Comparison of ENCODE assay signal across 27 cellular contexts in the genomic region with DNA sequence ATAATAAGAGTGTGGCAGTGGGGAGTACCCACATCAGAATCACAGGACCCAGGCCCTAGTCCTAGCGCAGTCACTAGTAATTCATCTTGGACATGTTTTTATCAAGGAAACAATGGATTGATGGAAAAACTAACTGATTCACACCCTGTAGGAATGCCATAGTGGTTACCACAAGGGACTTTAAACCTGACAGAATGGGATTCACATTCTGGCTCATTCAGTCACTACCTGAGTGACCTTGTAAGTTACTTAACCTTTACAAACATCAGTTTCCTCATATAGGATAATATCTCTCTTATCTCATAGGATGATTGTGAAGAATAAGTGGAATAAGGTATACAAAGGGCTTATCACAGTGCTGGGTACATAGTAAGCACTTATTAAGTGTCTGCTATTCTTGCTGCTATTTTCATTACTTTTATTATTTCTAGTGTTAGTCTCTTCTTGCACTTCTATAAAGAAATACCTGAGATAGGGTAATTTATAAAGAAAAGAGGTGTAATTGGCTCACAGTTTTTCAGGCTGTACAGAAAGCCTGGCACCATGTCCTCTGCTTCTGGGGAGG.
"Had no signal": no experiment of that assay in that cellular context is flagged by ENCODE, and none has a peak within 500 bp of the region (broad histone marks: within the 10 kb centered on the region; RNA-seq: fewer than 3 reads in every experiment).

No MANE protein-coding gene starts in this region.

- H3K4me1 ChIP-seq: suprapubic skin, testis, thyroid gland, tibial nerve, upper lobe of right lung, uterus, vagina had no signal

- ATAC-seq: stimulated activated effector memory CD8-positive, alpha-beta T cell treated with anti-CD3 and anti-CD28 coated beads, Interleukin-12 subunit alpha, Interleukin-12 subunit beta, amount 100 ng/mL, for 72 hours; stimulated activated memory B cell treated with anti-CD40 and anti-IgM and Interleukin-4, amounts not matched to agents 10 μg/mL and 1 μg/mL and 100 μg/mL, for 72 hours; stimulated activated naive B cell treated with anti-CD40 and anti-IgM and Interleukin-4, amounts not matched to agents 10 μg/mL and 1 μg/mL and 100 μg/mL, for 72 hours; stimulated activated naive CD8-positive, alpha-beta T cell treated with anti-CD3 and anti-CD28 coated beads, Interleukin-15, amount 100 ng/mL, for 72 hours; stimulated activated naive CD8-positive, alpha-beta T cell treated with anti-CD3 and anti-CD28 coated beads, Interleukin-15, Interleukin-2, amounts not matched to agents 100 U/mL and 50 U/mL, for 24 hours; upper lobe of right lung had no signal

- FAIRE-seq: urothelium cell line had no signal

- H3K27me3 ChIP-seq: stomach, suprapubic skin, testis, thyroid gland, tibial artery, tibial nerve, transverse colon, upper lobe of left lung, upper lobe of right lung, uterus, vagina had no signal

- H3K9me3 ChIP-seq: stomach, suprapubic skin, testis, thoracic aorta, thyroid gland, tibial artery, tibial nerve, transverse colon, upper lobe of right lung, uterus, vagina had no signal

- DNase-seq: stimulated activated CD4-positive, alpha-beta T cell treated with anti-CD3 and anti-CD28 coated beads, Interleukin-2, amount 100 ng/mL, for 48 hours; stimulated activated CD4-positive, alpha-beta T cell treated with anti-CD3 and anti-CD28 coated beads, Interleukin-4, amount 100 ng/mL, for 1 hour; stimulated activated CD4-positive, alpha-beta T cell treated with anti-CD3 and anti-CD28 coated beads, Interleukin-4, amount 100 ng/mL, for 24 hours; stimulated activated CD4-positive, alpha-beta T cell treated with anti-CD3 and anti-CD28 coated beads, Interleukin-4, amount 100 ng/mL, for 4 hours; stimulated activated CD8-positive, alpha-beta memory T cell treated with anti-CD3 and anti-CD28 coated beads, Interleukin-4, amount 100 ng/mL, for 48 hours; stimulated activated naive B cell treated with anti-CD40 and anti-IgM and Interleukin-4, amounts not matched to agents 10 μg/mL and 1 μg/mL and 100 μg/mL, for 72 hours; stimulated activated naive CD4-positive, alpha-beta T cell; stimulated activated naive CD4-positive, alpha-beta T cell treated with Interleukin-2 at 50 U/mL for 16 hours; stimulated activated naive CD8-positive, alpha-beta T cell treated with anti-CD3 and anti-CD28 coated beads, Interleukin-15, amount 100 ng/mL, for 72 hours; stimulated activated naive CD8-positive, alpha-beta T cell treated with anti-CD3 and anti-CD28 coated beads, Interleukin-15, Interleukin-2, amounts not matched to agents 100 U/mL and 50 U/mL, for 24 hours; stomach; substantia nigra; testis; thyroid gland; tibial artery; transverse colon; trophoblast cell; upper lobe of left lung; upper lobe of right lung; uterus had no signal

- H3K36me3 ChIP-seq: stomach, suprapubic skin, thoracic aorta, thyroid gland, tibial artery, tibial nerve, transverse colon, upper lobe of left lung, upper lobe of right lung, uterus, vagina had no signal

- H3K4me3 ChIP-seq: stomach, suprapubic skin, testis, thoracic aorta, thyroid gland, tibial artery, tibial nerve, transverse colon, upper lobe of left lung, upper lobe of right lung, uterus, vagina had no signal

- H3K27ac ChIP-seq: stomach, suprapubic skin, testis, thoracic aorta, thyroid gland, tibial artery, tibial nerve, transverse colon, upper lobe of left lung, upper lobe of right lung, uterus, vagina had no signal
